In genomic region chrX:10126834-10127233, GRCh38 we compare ENCODE assay signal across 20 cellular contexts. TPM values are rescaled to one million over a fixed set of nuclear protein-coding genes. Genes with fewer than 3 reads are reported as not detected.
DNase-seq lines count a peak whose midpoint lies in the region; ATAC-seq, FAIRE-seq and TF ChIP-seq lines count a peak whose summit lies in the region.
"Had no signal": no experiment of that assay in that cellular context is flagged by ENCODE, and none has a peak within 500 bp of the region (broad histone marks: within the 10 kb centered on the region; RNA-seq: fewer than 3 reads in every experiment).

No MANE protein-coding gene starts in this region.

- H3K27ac ChIP-seq in BLaER1 (no peak overlapping the region), astrocyte (ENCODE audit: low read depth, low read length) (no peak overlapping the region), gastrocnemius medialis (peak overlapping the region in 2 of 4 donors; percentile 27 to 80), mesenchymal stem cell (ENCODE audit: low read length, poor library complexity, severe bottlenecking) (no peak overlapping the region)
- H3K27ac ChIP-seq: 22Rv1, A549 had no signal

- H4K91ac ChIP-seq in mesenchymal stem cell (ENCODE audit: low read length) = no peak overlapping the region

- no peak overlapping the region for H3K18ac ChIP-seq in mesenchymal stem cell (ENCODE audit: low read depth in 1 of 2, low read length in 2 of 2)

- peaks cover 9% of the 10 kb centered on the region for H3K79me1 ChIP-seq in mesenchymal stem cell (replicated peaks; ENCODE audit: low read length, poor library complexity, severe bottlenecking)

- ATAC-seq in gastrocnemius medialis = peak; percentile 87 to 88
- ATAC-seq in stimulated activated naive B cell treated with anti-CD40 and anti-IgM and Interleukin-4, amounts not matched to agents 10 μg/mL and 1 μg/mL and 100 μg/mL, for 72 hours (replicated peaks) = no peak
- no peak for ATAC-seq in GM21825 (IDR thresholded peaks at IDR 0.05; ENCODE audit: unreplicated experiment)
- ATAC-seq: A549 had no signal

- peaks cover 4% of the 10 kb centered on the region; the same call in 1 of the 2 replicates for H3K9me3 ChIP-seq in BLaER1
- H3K9me3 ChIP-seq in astrocyte (ENCODE audit: insufficient read depth, low read depth, low read length) = no peaks in the 10 kb centered on the region
- no peaks in the 10 kb centered on the region for H3K9me3 ChIP-seq in gastrocnemius medialis
- no peaks in the 10 kb centered on the region for H3K9me3 ChIP-seq in mesenchymal stem cell (ENCODE audit: control insufficient read depth, low read length)
- H3K9me3 ChIP-seq: Caco-2 had no signal

- H2AK5ac ChIP-seq in mesenchymal stem cell (ENCODE audit: low read length, severe bottlenecking) = no peak overlapping the region

- in situ Hi-C loops in gastrocnemius medialis (cut with MboI; ENCODE audit: low sequenced_read_pairs in 4 of 4) = no loop called here

- H2AFZ ChIP-seq in astrocyte (ENCODE audit: low read depth, low read length) = no peak overlapping the region
- no peak overlapping the region for H2AFZ ChIP-seq in mesenchymal stem cell (ENCODE audit: low read depth, low read length)

- H3K4me1 ChIP-seq in BLaER1 (peaks cover 59% of the 10 kb centered on the region), astrocyte (ENCODE audit: insufficient read depth, low read length) (peaks cover 6% of the 10 kb centered on the region), gastrocnemius medialis (peaks cover 0 to 11% of the 10 kb centered on the region in 2 donors), mesenchymal stem cell (ENCODE audit: control insufficient read depth, insufficient read depth, low read depth, low read length) (no peaks in the 10 kb centered on the region)
- H3K4me1 ChIP-seq: A549, Caco-2 had no signal

- H3K36me3 ChIP-seq in BLaER1 = peaks cover 68% of the 10 kb centered on the region
- no peaks in the 10 kb centered on the region for H3K36me3 ChIP-seq in astrocyte (ENCODE audit: insufficient read depth, low read length)
- peaks cover 0 to 9% of the 10 kb centered on the region in 2 donors for H3K36me3 ChIP-seq in gastrocnemius medialis
- H3K36me3 ChIP-seq in mesenchymal stem cell (ENCODE audit: control insufficient read depth in 1 of 2, insufficient read depth in 2 of 2, low read depth in 1 of 2, low read length in 2 of 2) = peaks cover 17 to 54% of the 10 kb centered on the region in 2 experiments

- no peak overlapping the region for H2BK120ac ChIP-seq in mesenchymal stem cell (ENCODE audit: low read depth, low read length)

- intact Hi-C loops in gastrocnemius medialis (cut with DNase I; ENCODE audit: low total_unique reads) = no loop called here

- H3K9me3 Mint-ChIP-seq in astrocyte (ENCODE audit: unreplicated experiment) = no peaks in the 10 kb centered on the region
- no peaks in the 10 kb centered on the region for H3K9me3 Mint-ChIP-seq in stimulated activated naive B cell treated with anti-CD40 and anti-IgM and Interleukin-4, amounts not matched to agents 10 μg/mL and 1 μg/mL and 100 μg/mL, for 72 hours
- H3K9me3 Mint-ChIP-seq: CD4-positive, alpha-beta memory T cell; CD4-positive, CD25-positive, alpha-beta regulatory T cell had no signal

- H3K27me3 ChIP-seq in BLaER1 (peaks cover 7% of the 10 kb centered on the region), astrocyte (ENCODE audit: insufficient read depth, low read length) (no peaks in the 10 kb centered on the region), gastrocnemius medialis (no peaks in the 10 kb centered on the region), mesenchymal stem cell (ENCODE audit: control insufficient read depth in 1 of 2, insufficient read depth in 1 of 2, low read length in 2 of 2) (no peaks in the 10 kb centered on the region)

- FAIRE-seq in astrocyte (lab: Jason Lieb, UNC) = peak; percentile 13
- FAIRE-seq: A549, D721Med, G401.6 had no signal

- H4K8ac ChIP-seq in mesenchymal stem cell (ENCODE audit: low read length) = no peak overlapping the region

- H3K4me2 ChIP-seq in BLaER1 = peak overlapping the region; percentile 85; the same call in 1 of the 2 replicates
- no peak overlapping the region for H3K4me2 ChIP-seq in astrocyte (ENCODE audit: low read length)
- H3K4me2 ChIP-seq in mesenchymal stem cell (ENCODE audit: low read length, poor library complexity, severe bottlenecking) = no peak overlapping the region
- H3K4me2 ChIP-seq: A549 had no signal

- WGBS in mesenchymal stem cell = 100% methylated on average over 10 of the region's 10 CpGs

- H3K23ac ChIP-seq in mesenchymal stem cell (ENCODE audit: low read length in 2 of 2) = no peak overlapping the region

- no peak overlapping the region for H2BK15ac ChIP-seq in mesenchymal stem cell (ENCODE audit: low read depth, poor library complexity, severe bottlenecking)

- no peak overlapping the region for H3K27ac Mint-ChIP-seq in astrocyte (ENCODE audit: unreplicated experiment)
- peak overlapping the region; percentile 60 for H3K27ac Mint-ChIP-seq in stimulated activated naive B cell treated with anti-CD40 and anti-IgM and Interleukin-4, amounts not matched to agents 10 μg/mL and 1 μg/mL and 100 μg/mL, for 72 hours
- H3K27ac Mint-ChIP-seq: B cell, CD14-positive monocyte had no signal

- peaks cover 6% of the 10 kb centered on the region for H3K36me3 Mint-ChIP-seq in astrocyte (ENCODE audit: low read depth, unreplicated experiment)
- peaks cover 25 to 59% of the 10 kb centered on the region in 2 donors for H3K36me3 Mint-ChIP-seq in stimulated activated naive B cell treated with anti-CD40 and anti-IgM and Interleukin-4, amounts not matched to agents 10 μg/mL and 1 μg/mL and 100 μg/mL, for 72 hours

- no peaks in the 10 kb centered on the region for H3K79me2 ChIP-seq in astrocyte (ENCODE audit: insufficient read depth, low read length)

- TF ChIP-seq CTCF in astrocyte (IDR thresholded peaks at IDR 0.05; ENCODE audit: insufficient read depth, low read depth, low read length) = no peak
- no peak for TF ChIP-seq CTCF in gastrocnemius medialis (IDR thresholded peaks at IDR 0.05 in 4 of 5, conservative IDR thresholded peaks at IDR 0.05 in 1 of 5)

- H3K4me3 ChIP-seq in BLaER1 (no peak overlapping the region), astrocyte (ENCODE audit: insufficient read depth, low read depth, low read length) (no peak overlapping the region), gastrocnemius medialis (no peak overlapping the region), mesenchymal stem cell (ENCODE audit: insufficient read depth in 1 of 2, low read depth in 1 of 2, low read length in 2 of 2) (no peak overlapping the region)
- H3K4me3 ChIP-seq: A549 had no signal

- no peak for DNase-seq in astrocyte (ENCODE audit: low read depth)
- peak; percentile 47 to 56 for DNase-seq in gastrocnemius medialis
- no peak for DNase-seq in stimulated activated naive B cell treated with anti-CD40 and anti-IgM and Interleukin-4, amounts not matched to agents 10 μg/mL and 1 μg/mL and 100 μg/mL, for 72 hours
- no peak for DNase-seq in mesenchymal stem cell
- DNase-seq in NCI-H1436 (lab: John Stamatoyannopoulos, UW) = no peak
- DNase-seq: AML-193; Caco-2; Calu3; CD4-positive, alpha-beta memory T cell; CD4-positive, CD25-positive, alpha-beta regulatory T cell; DMS79 treated with DMSO at 0.1 percent for 48 hours; GF-D8 had no signal

- H3K4me3 Mint-ChIP-seq in astrocyte (ENCODE audit: unreplicated experiment) = no peak overlapping the region
- no peak overlapping the region for H3K4me3 Mint-ChIP-seq in stimulated activated naive B cell treated with anti-CD40 and anti-IgM and Interleukin-4, amounts not matched to agents 10 μg/mL and 1 μg/mL and 100 μg/mL, for 72 hours
- H3K4me3 Mint-ChIP-seq: B cell; CD14-positive monocyte; CD4-positive, alpha-beta memory T cell; CD4-positive, CD25-positive, alpha-beta regulatory T cell had no signal

- no peak overlapping the region for H2BK5ac ChIP-seq in mesenchymal stem cell (ENCODE audit: low read depth, low read length, poor library complexity, severe bottlenecking)

- H3K4me1 Mint-ChIP-seq in astrocyte (ENCODE audit: low read depth, unreplicated experiment) = peaks cover 1% of the 10 kb centered on the region
- H3K4me1 Mint-ChIP-seq in stimulated activated naive B cell treated with anti-CD40 and anti-IgM and Interleukin-4, amounts not matched to agents 10 μg/mL and 1 μg/mL and 100 μg/mL, for 72 hours = peaks cover 20 to 29% of the 10 kb centered on the region in 2 donors
- H3K4me1 Mint-ChIP-seq: CD4-positive, CD25-positive, alpha-beta regulatory T cell had no signal

- H4K20me1 ChIP-seq in BLaER1 = peaks cover 10% of the 10 kb centered on the region; the same call in 1 of the 2 replicates
- H4K20me1 ChIP-seq in astrocyte (ENCODE audit: insufficient read depth, low read length) = no peaks in the 10 kb centered on the region

- no peak overlapping the region for H3K4ac ChIP-seq in mesenchymal stem cell (ENCODE audit: low read depth in 1 of 2, low read length in 2 of 2)

- H2BK12ac ChIP-seq in mesenchymal stem cell (ENCODE audit: low read length in 2 of 2) = no peak overlapping the region

- no peak for TF ChIP-seq POLR2A in gastrocnemius medialis (IDR thresholded peaks at IDR 0.05)

- no peaks in the 10 kb centered on the region for H3K27me3 Mint-ChIP-seq in astrocyte (ENCODE audit: low read depth, unreplicated experiment)
- H3K27me3 Mint-ChIP-seq in stimulated activated naive B cell treated with anti-CD40 and anti-IgM and Interleukin-4, amounts not matched to agents 10 μg/mL and 1 μg/mL and 100 μg/mL, for 72 hours = peaks cover 0 to 13% of the 10 kb centered on the region in 2 donors
- H3K27me3 Mint-ChIP-seq: B cell; CD4-positive, alpha-beta memory T cell; CD4-positive, CD25-positive, alpha-beta regulatory T cell had no signal

- H3K14ac ChIP-seq in mesenchymal stem cell (ENCODE audit: low read length in 2 of 2) = no peak overlapping the region

- H3K9ac ChIP-seq in BLaER1 = no peak overlapping the region
- H3K9ac ChIP-seq in astrocyte (ENCODE audit: low read length) = no peak overlapping the region
- no peak overlapping the region for H3K9ac ChIP-seq in mesenchymal stem cell (ENCODE audit: low read length)

RNA-seq across cellular contexts. Expression of gene CLCN4, which starts 29.9 kb away (rescaled TPM):
- total RNA-seq in astrocyte (5.9 and 7.2 TPM in 2 replicates), gastrocnemius medialis (100 to 1,000 TPM in 1 of 4 donors, 10 to 100 TPM in 3; 72.5 to 307 (median 84.4) TPM)
- polyA plus RNA-seq in mesenchymal stem cell (2013, experiment 1 of 2) = 3.0 TPM
- polyA plus RNA-seq in mesenchymal stem cell (2013, experiment 2 of 2) = 3.0 TPM
- polyA plus RNA-seq: CD4-positive, alpha-beta memory T cell; CD4-positive, CD25-positive, alpha-beta regulatory T cell had no signal

Comparison
In these comparisons a context has a peak if more than half of its experiments do, and no peak if none do; other contexts are left out.
1. DNase-seq: peak in gastrocnemius medialis (2 of 2); none in astrocyte (single experiment), stimulated activated naive B cell treated with anti-CD40 and anti-IgM and Interleukin-4, amounts not matched to agents 10 μg/mL and 1 μg/mL and 100 μg/mL, for 72 hours (single experiment), mesenchymal stem cell (single experiment) and NCI-H1436 (single experiment).
2. ATAC-seq: peak in gastrocnemius medialis (2 of 2); none in stimulated activated naive B cell treated with anti-CD40 and anti-IgM and Interleukin-4, amounts not matched to agents 10 μg/mL and 1 μg/mL and 100 μg/mL, for 72 hours (0 of 2) and GM21825 (single experiment).